ENCODE assay signal across 8 cellular contexts in the genomic region with DNA sequence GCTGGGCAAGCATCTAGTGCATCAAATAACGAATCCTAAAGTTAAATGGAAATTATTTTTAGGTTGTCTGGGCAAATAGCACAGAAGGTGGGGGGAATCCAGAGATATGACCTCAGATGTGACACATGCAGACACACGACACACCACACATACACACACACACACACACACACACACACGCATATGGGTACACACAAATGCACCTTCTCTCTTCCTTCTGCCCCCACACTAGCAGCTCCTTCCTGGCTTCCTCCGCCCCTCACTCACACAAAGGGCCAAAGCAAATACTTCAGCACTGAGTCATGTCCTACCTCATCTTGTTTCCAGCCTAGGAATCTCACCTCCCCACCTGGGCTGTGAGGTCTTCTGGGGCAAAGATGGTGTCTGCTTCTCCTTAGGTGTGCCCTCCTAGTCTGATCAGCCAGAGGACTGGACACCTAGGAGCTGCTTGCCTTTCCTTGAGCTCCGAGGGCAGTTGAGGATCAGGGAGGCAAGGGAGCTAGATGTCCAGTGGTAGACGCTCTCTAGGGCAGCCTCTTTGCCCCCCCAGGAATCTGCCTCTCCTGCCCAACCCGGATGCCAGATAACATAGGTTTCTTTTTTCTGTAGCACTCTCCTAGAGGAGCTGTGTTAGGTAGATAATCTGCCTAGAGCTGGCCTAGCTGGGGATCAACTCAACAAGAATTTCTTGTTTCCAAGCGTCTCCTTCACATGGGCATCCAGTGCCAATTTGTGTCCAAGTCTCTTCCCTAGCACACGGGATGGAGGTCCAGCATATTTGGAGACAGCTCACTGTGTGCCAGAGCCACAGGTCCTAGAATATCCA. TPM values are rescaled to one million over a fixed set of nuclear protein-coding genes. Genes with fewer than 3 reads are reported as not detected.
A peak's percentile ranks its signal among the peaks of the same experiment; 100 is the strongest.
DNase-seq lines count a peak whose midpoint lies in the region; ATAC-seq and TF ChIP-seq lines count a peak whose summit lies in the region.

No MANE protein-coding gene starts in this region.

- H3K4me3 Mint-ChIP-seq in activated naive CD8-positive, alpha-beta T cell treated with anti-CD3 and anti-CD28 coated beads, Interleukin-2, amount 50 U/mL, for 24 hours, result no peak overlapping the region

- no peaks in the 10 kb centered on the region for H3K9me3 ChIP-seq in lower lobe of right lung

- no peak overlapping the region for H3K4me3 ChIP-seq in lower lobe of right lung

- no peaks in the 10 kb centered on the region for H3K36me3 ChIP-seq in lower lobe of right lung

- no peaks in the 10 kb centered on the region for H3K9me3 Mint-ChIP-seq in activated naive CD8-positive, alpha-beta T cell treated with anti-CD3 and anti-CD28 coated beads, Interleukin-2, amount 50 U/mL, for 24 hours

- DNase-seq in NCI-H2029 (lab: John Stamatoyannopoulos, UW) (peak; percentile 38), NCI-H2029 treated with DMSO at 0.1 percent for 48 hours (lab: John Stamatoyannopoulos, UW) (no peak), lower lobe of right lung (no peak)
- peak; percentile 59 for DNase-seq in activated naive CD8-positive, alpha-beta T cell treated with anti-CD3 and anti-CD28 coated beads, Interleukin-2, amount 50 U/mL, for 24 hours

- no peak for TF ChIP-seq CTCF in lower lobe of right lung (IDR thresholded peaks at IDR 0.05)

- H3K27ac Mint-ChIP-seq in activated naive CD8-positive, alpha-beta T cell treated with anti-CD3 and anti-CD28 coated beads, Interleukin-2, amount 50 U/mL, for 24 hours, result peak overlapping the region; percentile 75

- H3K27me3 ChIP-seq in lower lobe of right lung (ENCODE audit: low read depth), result no peaks in the 10 kb centered on the region

- no peaks in the 10 kb centered on the region for H3K27me3 Mint-ChIP-seq in activated naive CD8-positive, alpha-beta T cell treated with anti-CD3 and anti-CD28 coated beads, Interleukin-2, amount 50 U/mL, for 24 hours

- H3K36me3 Mint-ChIP-seq in activated naive CD8-positive, alpha-beta T cell treated with anti-CD3 and anti-CD28 coated beads, Interleukin-2, amount 50 U/mL, for 24 hours (ENCODE audit: low read depth), result no peaks in the 10 kb centered on the region

- H3K4me1 ChIP-seq in lower lobe of right lung, result peaks cover 23% of the 10 kb centered on the region

- H3K27ac ChIP-seq in lower lobe of right lung (peak overlapping the region; percentile 37), temporal lobe (ENCODE audit: low read depth, low read length) (peak overlapping the region; percentile 12)

- intact Hi-C loops in lower lobe of right lung (cut with DNase I), result no loop called here

- H3K4me1 Mint-ChIP-seq in activated naive CD8-positive, alpha-beta T cell treated with anti-CD3 and anti-CD28 coated beads, Interleukin-2, amount 50 U/mL, for 24 hours, result peaks cover 36% of the 10 kb centered on the region

- peak; percentile 78 for ATAC-seq in activated naive CD8-positive, alpha-beta T cell treated with anti-CD3 and anti-CD28 coated beads, Interleukin-2, amount 50 U/mL, for 24 hours
- ATAC-seq in lower lobe of right lung, result peak; percentile 36 to 55
- ATAC-seq in GM18517 (IDR thresholded peaks at IDR 0.05; ENCODE audit: unreplicated experiment), result no peak
- no peak for ATAC-seq in HG03439 (IDR thresholded peaks at IDR 0.05; ENCODE audit: unreplicated experiment)
- ATAC-seq in GM21515 (IDR thresholded peaks at IDR 0.05; ENCODE audit: unreplicated experiment), result no peak

RNA-seq across cellular contexts. Expression of a gene that starts 14.3 kb away (rescaled TPM):
- total RNA-seq in lower lobe of right lung (79.4 TPM), temporal lobe (3.4 TPM)

Comparison
In these comparisons a context has a peak if more than half of its experiments do, and no peak if none do; other contexts are left out.
1. DNase-seq: peak in NCI-H2029 (single experiment) and activated naive CD8-positive, alpha-beta T cell treated with anti-CD3 and anti-CD28 coated beads, Interleukin-2, amount 50 U/mL, for 24 hours (single experiment); none in NCI-H2029 treated with DMSO at 0.1 percent for 48 hours (single experiment) and lower lobe of right lung (single experiment).
2. ATAC-seq: peak in activated naive CD8-positive, alpha-beta T cell treated with anti-CD3 and anti-CD28 coated beads, Interleukin-2, amount 50 U/mL, for 24 hours (single experiment) and lower lobe of right lung (2 of 2); none in GM18517 (single experiment), HG03439 (single experiment) and GM21515 (single experiment).
3. RNA of a gene that starts 14.3 kb away (total RNA-seq): 79.4 TPM in lower lobe of right lung (single experiment); 3.4 TPM in temporal lobe (single experiment); every median in the first group is over 10 times any median in the second.